In the genomic region with DNA sequence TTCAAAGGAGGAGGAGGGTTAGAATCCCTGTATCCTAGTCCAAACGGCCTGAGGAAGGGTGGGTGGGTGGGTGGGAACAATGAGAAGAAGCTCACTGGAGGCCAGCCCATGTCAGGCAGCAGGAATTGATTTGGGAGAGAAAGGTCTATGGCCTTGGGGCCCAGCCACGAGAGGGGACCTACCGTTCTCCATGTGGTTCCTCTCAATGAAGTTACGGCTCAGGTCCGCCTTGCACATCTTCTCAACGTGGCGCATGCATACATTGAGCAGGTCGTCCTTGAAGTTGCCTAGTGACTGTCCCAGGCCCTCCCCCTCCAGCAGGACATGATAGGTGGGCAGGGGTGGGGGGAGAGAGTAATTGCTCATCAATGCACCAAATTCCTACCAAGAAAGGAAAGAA, we compare ENCODE assay signal across 20 cellular contexts. TPM values are rescaled to one million over a fixed set of nuclear protein-coding genes. Genes with fewer than 3 reads are reported as not detected.
DNase-seq lines count a peak whose midpoint lies in the region; ATAC-seq, FAIRE-seq and TF ChIP-seq lines count a peak whose summit lies in the region.
"Had no signal": no experiment of that assay in that cellular context is flagged by ENCODE, and none has a peak within 500 bp of the region (broad histone marks: within the 10 kb centered on the region; RNA-seq: fewer than 3 reads in every experiment).

No MANE protein-coding gene starts in this region.

- H3K4me1 ChIP-seq in breast epithelium (peaks cover 4 to 10% of the 10 kb centered on the region in 2 donors), mammary epithelial cell (ENCODE audit: insufficient read depth, low read length) (peaks cover 81% of the 10 kb centered on the region), esophagus squamous epithelium (peaks cover 54 to 100% (median 62%) of the 10 kb centered on the region in 3 donors), smooth muscle cell (ENCODE audit: low read depth) (peaks cover 8% of the 10 kb centered on the region)
- H3K4me1 ChIP-seq: HAP-1 had no signal

- dilution Hi-C loops in mammary epithelial cell (cut with HindIII; ENCODE audit: low sequenced_read_pairs): no loop called here

- no peaks in the 10 kb centered on the region for H3K9me3 ChIP-seq in breast epithelium
- no peaks in the 10 kb centered on the region for H3K9me3 ChIP-seq in mammary epithelial cell (replicated peaks; ENCODE audit: insufficient read depth, low read length)
- no peaks in the 10 kb centered on the region for H3K9me3 ChIP-seq in esophagus squamous epithelium
- H3K9me3 ChIP-seq in smooth muscle cell (replicated peaks; ENCODE audit: low read depth): no peaks in the 10 kb centered on the region
- H3K9me3 ChIP-seq: BLaER1, Caco-2, HAP-1 had no signal

- H3K9ac ChIP-seq in mammary epithelial cell (ENCODE audit: insufficient read depth, low read length) (no peak overlapping the region), smooth muscle cell (ENCODE audit: low read depth) (no peak overlapping the region)
- H3K9ac ChIP-seq: BLaER1 had no signal

- ATAC-seq in stimulated activated naive CD8-positive, alpha-beta T cell treated with anti-CD3 and anti-CD28 coated beads, Interleukin-15, Interleukin-2, amounts not matched to agents 100 U/mL and 50 U/mL, for 24 hours: no peak

- WGBS in mammary epithelial cell (ENCODE audit: low coverage, missing lambda C conversion rate): 0% methylated on average over 1 of the region's 8 CpGs
- 40 to 66% methylated on average over 2 to 5 of the region's 8 CpGs for WGBS in esophagus squamous epithelium, 2 donors
- 88% methylated on average over 8 of the region's 8 CpGs for WGBS in smooth muscle cell (ENCODE audit: low lambda C conversion rate)
- 47 to 65% methylated on average over 8 of the region's 8 CpGs for WGBS in lower leg skin, 2 donors

- H4K20me1 ChIP-seq in mammary epithelial cell (ENCODE audit: insufficient read depth, low read length) (no peaks in the 10 kb centered on the region), smooth muscle cell (ENCODE audit: low read depth) (no peaks in the 10 kb centered on the region)
- H4K20me1 ChIP-seq: BLaER1 had no signal

- no peak for TF ChIP-seq POLR2A in breast epithelium (IDR thresholded peaks at IDR 0.05)
- TF ChIP-seq POLR2A in esophagus squamous epithelium (IDR thresholded peaks at IDR 0.05): no peak
- TF ChIP-seq POLR2A in lower leg skin (IDR thresholded peaks at IDR 0.05): no peak

- FAIRE-seq in HTR-8/SVneo (lab: Jason Lieb, UNC) (no peak), urothelium cell line (lab: Jason Lieb, UNC) (no peak)
- FAIRE-seq: GM12892, H1, HepG2 had no signal

- TF ChIP-seq CTCF in breast epithelium (IDR thresholded peaks at IDR 0.05) (no peak), mammary epithelial cell (conservative IDR thresholded peaks at IDR 0.05 in 1 of 2, IDR thresholded peaks at IDR 0.05 in 1 of 2; ENCODE audit: extremely low read depth in 1 of 2, insufficient read depth in 1 of 2, low read depth in 1 of 2, low read length in 2 of 2) (no peak), esophagus squamous epithelium (IDR thresholded peaks at IDR 0.05) (no peak), smooth muscle cell (IDR thresholded peaks at IDR 0.05; ENCODE audit: borderline replicate concordance, insufficient read depth, poor library complexity, severe bottlenecking) (no peak), lower leg skin (IDR thresholded peaks at IDR 0.05) (no peak)

- H3K36me3 ChIP-seq in breast epithelium (no peaks in the 10 kb centered on the region), mammary epithelial cell (ENCODE audit: insufficient read depth, low read length) (peaks cover 31% of the 10 kb centered on the region), esophagus squamous epithelium (peaks cover 0 to 58% (median 7%) of the 10 kb centered on the region in 3 donors), smooth muscle cell (ENCODE audit: low read depth) (no peaks in the 10 kb centered on the region)
- H3K36me3 ChIP-seq: BLaER1, HAP-1 had no signal

- in situ Hi-C loops in mammary epithelial cell (cut with MboI; ENCODE audit: low sequenced_read_pairs in 2 of 2): no loop called here

- no peak overlapping the region for H2AFZ ChIP-seq in mammary epithelial cell (ENCODE audit: low read depth, low read length)
- H2AFZ ChIP-seq in smooth muscle cell (ENCODE audit: low read depth): no peak overlapping the region

- intact Hi-C loops in breast epithelium (cut with DNase I; ENCODE audit: low total_unique reads) (no loop called here), mammary epithelial cell (cut with micrococcal nuclease) (loop anchor here (5.0 to 10.0 kb wide), 3 partner anchors 112 to 741 kb away; a partner anchor contains a TSS), esophagus squamous epithelium (cut with DNase I) (no loop called here), lower leg skin (cut with DNase I; ENCODE audit: low total_unique reads) (no loop called here)

- no peak for DNase-seq in breast epithelium (ENCODE audit: low spot score in 2 of 2)
- DNase-seq in mammary epithelial cell: no peak
- no peak for DNase-seq in esophagus squamous epithelium (lab: John Stamatoyannopoulos, UW)
- no peak for DNase-seq in smooth muscle cell (lab: John Stamatoyannopoulos, UW; ENCODE audit: unreplicated experiment)
- DNase-seq in HTR-8/SVneo (ENCODE audit: insufficient read length, low spot score): no peak
- no peak for DNase-seq in stimulated activated naive CD8-positive, alpha-beta T cell treated with anti-CD3 and anti-CD28 coated beads, Interleukin-15, Interleukin-2, amounts not matched to agents 100 U/mL and 50 U/mL, for 24 hours
- no peak for DNase-seq in lower leg skin (ENCODE audit: low spot score in 2 of 2)
- DNase-seq in urothelium cell line (ENCODE audit: low spot score): no peak
- DNase-seq: AML-193; Caco-2; CD8-positive, alpha-beta memory T cell; DND-41; GDM1 had no signal

- H3K27me3 ChIP-seq in breast epithelium (no peaks in the 10 kb centered on the region), mammary epithelial cell (ENCODE audit: insufficient read depth, low read length) (no peaks in the 10 kb centered on the region), esophagus squamous epithelium (no peaks in the 10 kb centered on the region), smooth muscle cell (ENCODE audit: low read depth) (no peaks in the 10 kb centered on the region)
- H3K27me3 ChIP-seq: BLaER1 had no signal

- CTCF ChIA-PET in mammary epithelial cell (lab: Charles Lee; ENCODE audit: low non-redundant PET): no interaction called here

- BruUV-seq in mammary epithelial cell (replicated peaks; lab: Mats Ljungman, UMichigan): no TSS peak

- H3F3A ChIP-seq in smooth muscle cell (ENCODE audit: low read depth): no peaks in the 10 kb centered on the region

- peaks cover 37% of the 10 kb centered on the region for H3K79me2 ChIP-seq in mammary epithelial cell (ENCODE audit: insufficient read depth, low read length)
- H3K79me2 ChIP-seq in smooth muscle cell (ENCODE audit: low read depth): no peaks in the 10 kb centered on the region

- H3K4me3 ChIP-seq in breast epithelium (no peak overlapping the region), mammary epithelial cell (replicated peaks in 1 of 3; ENCODE audit: insufficient read depth in 1 of 3, low read depth in 2 of 3, low read length in 3 of 3) (no peak overlapping the region), esophagus squamous epithelium (no peak overlapping the region), smooth muscle cell (no peak overlapping the region), lower leg skin (ENCODE audit: low read depth, poor library complexity, severe bottlenecking) (no peak overlapping the region)
- H3K4me3 ChIP-seq: BLaER1, HAP-1 had no signal

- no peak overlapping the region for H3K4me2 ChIP-seq in mammary epithelial cell (ENCODE audit: insufficient read depth, low read depth, low read length)
- no peak overlapping the region for H3K4me2 ChIP-seq in smooth muscle cell
- H3K4me2 ChIP-seq: BLaER1 had no signal

- H3K27ac ChIP-seq in breast epithelium (peak overlapping the region; percentile 55 to 66), mammary epithelial cell (ENCODE audit: insufficient read depth, low read depth, low read length) (no peak overlapping the region), esophagus squamous epithelium (peak overlapping the region; percentile 88 to 97 (median 94)), smooth muscle cell (ENCODE audit: low read depth) (peak overlapping the region; percentile 96)
- H3K27ac ChIP-seq: 22Rv1, BLaER1 had no signal

RNA-seq across cellular contexts. Expression of a gene that starts 12.4 kb away (rescaled TPM):
- total RNA-seq in breast epithelium (10 to 100 TPM; 10.6 to 58.7 (median 45.9) TPM), mammary epithelial cell (100 to 1,000 TPM; 256 to 341 TPM), esophagus squamous epithelium (1,000 to 10,000 TPM in 1 of 4 donors, 100 to 1,000 TPM in 3; 691 to 1,472 (median 816) TPM), smooth muscle cell (37.1 and 40.5 TPM in 2 replicates), lower leg skin (1,000 to 10,000 TPM; 1,092 to 1,522 (median 1,226) TPM)
- polyA plus RNA-seq in mammary epithelial cell (315 TPM), smooth muscle cell (20.6 and 76.5 TPM in 2 replicates)
- polyA minus RNA-seq in mammary epithelial cell: 668 TPM
- total RNA-seq: CD8-positive, alpha-beta memory T cell; HT1080 had no signal
- polyA plus RNA-seq: CD8-positive, alpha-beta memory T cell had no signal
